ENCODE assay signal across 12 cellular contexts in genomic region chr19:40445945-40446784, GRCh38. TPM values are rescaled to one million over a fixed set of nuclear protein-coding genes. Genes with fewer than 3 reads are reported as not detected.
DNase-seq lines count a peak whose midpoint lies in the region; ATAC-seq and TF ChIP-seq lines count a peak whose summit lies in the region.
"Had no signal": no experiment of that assay in that cellular context is flagged by ENCODE, and none has a peak within 500 bp of the region (broad histone marks: within the 10 kb centered on the region; RNA-seq: fewer than 3 reads in every experiment).

No MANE protein-coding gene starts in this region.

- POLR2A ChIA-PET in activated CD4-positive, alpha-beta T cell treated with anti-CD3 and anti-CD28 coated beads, Interleukin-2, amount 10 ng/mL, durations not matched to agents 7 days and 5 days (lab: Charles Lee), result no interaction called here
- POLR2A ChIA-PET in PC-3 (lab: Charles Lee; ENCODE audit: unreplicated experiment), result no interaction called here

- H3K36me3 ChIP-seq in PC-3 (ENCODE audit: low read depth, low read length), result peaks cover 10% of the 10 kb centered on the region; the same call in 1 of the 2 replicates

- H3K9me2 ChIP-seq in PC-3 (replicated peaks; ENCODE audit: low read length), result no peaks in the 10 kb centered on the region

- peaks cover 9% of the 10 kb centered on the region; the same call in 1 of the 2 replicates for H4K20me1 ChIP-seq in PC-3 (ENCODE audit: low read length)

- no peak overlapping the region for H3K9ac ChIP-seq in PC-3 (ENCODE audit: low read length)

- H3K4me1 Mint-ChIP-seq in activated CD4-positive, alpha-beta T cell treated with anti-CD3 and anti-CD28 coated beads, Interleukin-2, amount 10 ng/mL, durations not matched to agents 7 days and 5 days, result peaks cover 19% of the 10 kb centered on the region
- H3K4me1 Mint-ChIP-seq in stimulated activated effector memory CD8-positive, alpha-beta T cell treated with anti-CD3 and anti-CD28 coated beads, Interleukin-12 subunit alpha, Interleukin-12 subunit beta, amount 100 ng/mL, for 72 hours, result peaks cover 26% of the 10 kb centered on the region

- H3F3A ChIP-seq in PC-3 (ENCODE audit: low read length, unreplicated experiment), result no peaks in the 10 kb centered on the region

- no peaks in the 10 kb centered on the region for H3K9me3 ChIP-seq in PC-3 (ENCODE audit: low read length)
- H3K9me3 ChIP-seq: BE2C had no signal

- H2AFZ ChIP-seq in PC-3 (ENCODE audit: low read length), result no peak overlapping the region

- peaks cover 12% of the 10 kb centered on the region; the same call in 1 of the 2 replicates for H3K4me1 ChIP-seq in PC-3 (ENCODE audit: insufficient read depth, low read length)

- peak overlapping the region; percentile 41 for H3K4me3 Mint-ChIP-seq in activated CD4-positive, alpha-beta T cell treated with anti-CD3 and anti-CD28 coated beads, Interleukin-2, amount 10 ng/mL, durations not matched to agents 7 days and 5 days
- peak overlapping the region; percentile 96 for H3K4me3 Mint-ChIP-seq in stimulated activated effector memory CD8-positive, alpha-beta T cell treated with anti-CD3 and anti-CD28 coated beads, Interleukin-12 subunit alpha, Interleukin-12 subunit beta, amount 100 ng/mL, for 72 hours

- no peak for TF ChIP-seq CTCF in PC-3 (conservative IDR thresholded peaks at IDR 0.05; ENCODE audit: low read depth, low read length)

- DNase-seq in activated CD4-positive, alpha-beta T cell treated with anti-CD3 and anti-CD28 coated beads, Interleukin-2, amount 10 ng/mL, durations not matched to agents 7 days and 5 days, result no peak
- DNase-seq in activated CD4-positive, alpha-beta T cell treated with anti-CD3 and anti-CD28 coated beads, Interleukin-2, amount 50 U/mL, for 1 hour, result no peak
- DNase-seq in PC-3 (peak; percentile 55), hepatic stellate cell (ENCODE audit: low spot score) (peak; percentile 22), cerebellum (ENCODE audit: low spot score) (no peak), cortex of kidney (lab: John Stamatoyannopoulos, UW) (no peak)
- no peak for DNase-seq in stimulated activated effector memory CD8-positive, alpha-beta T cell treated with anti-CD3 and anti-CD28 coated beads, Interleukin-12 subunit alpha, Interleukin-12 subunit beta, amount 100 ng/mL, for 72 hours (ENCODE audit: low spot score in 2 of 2)
- DNase-seq: BE2C, glutamatergic neuron, MV-4-11 had no signal

- H3K27me3 Mint-ChIP-seq in activated CD4-positive, alpha-beta T cell treated with anti-CD3 and anti-CD28 coated beads, Interleukin-2, amount 10 ng/mL, durations not matched to agents 7 days and 5 days, result no peaks in the 10 kb centered on the region

- no TSS peak for BruUV-seq in PC-3 (replicated peaks; lab: Mats Ljungman, UMichigan)

- CTCF ChIA-PET in activated CD4-positive, alpha-beta T cell treated with anti-CD3 and anti-CD28 coated beads, Interleukin-2, amount 10 ng/mL, durations not matched to agents 7 days and 5 days (lab: Charles Lee), result interaction anchor here (0.6 to 1.6 kb wide), 3 partner anchors 9 to 20 kb away, joined by 3 to 4 read pairs (median 3); partner anchors contain the start of gene BLVRB
- CTCF ChIA-PET in PC-3 (lab: Charles Lee), result no interaction called here

- H3K9me3 Mint-ChIP-seq in activated CD4-positive, alpha-beta T cell treated with anti-CD3 and anti-CD28 coated beads, Interleukin-2, amount 10 ng/mL, durations not matched to agents 7 days and 5 days, result no peaks in the 10 kb centered on the region
- no peaks in the 10 kb centered on the region for H3K9me3 Mint-ChIP-seq in stimulated activated effector memory CD8-positive, alpha-beta T cell treated with anti-CD3 and anti-CD28 coated beads, Interleukin-12 subunit alpha, Interleukin-12 subunit beta, amount 100 ng/mL, for 72 hours
- H3K9me3 Mint-ChIP-seq: activated naive CD4-positive, alpha-beta T cell treated with anti-CD3 and anti-CD28 coated beads, Interleukin-2, amount 50 U/mL, for 72 hours had no signal

- no peaks in the 10 kb centered on the region for H3K27me3 ChIP-seq in PC-3 (ENCODE audit: low read length)
- H3K27me3 ChIP-seq: BE2C had no signal

- peak; percentile 4; the same call in 1 of the 2 replicates for ATAC-seq in PC-3
- ATAC-seq in stimulated activated effector memory CD8-positive, alpha-beta T cell treated with anti-CD3 and anti-CD28 coated beads, Interleukin-12 subunit alpha, Interleukin-12 subunit beta, amount 100 ng/mL, for 72 hours, result no peak
- no peak for ATAC-seq in activated CD4-positive, CD25-positive, alpha-beta regulatory T cell treated with anti-CD3 and anti-CD28 coated beads, Interleukin-2, amount 50 U/mL, for 24 hours
- ATAC-seq: activated naive CD4-positive, alpha-beta T cell treated with anti-CD3 and anti-CD28 coated beads, Interleukin-2, amount 50 U/mL, for 72 hours had no signal

- no peak overlapping the region for H3K4me2 ChIP-seq in PC-3 (ENCODE audit: low read length)

- peak overlapping the region; percentile 10 for H3K27ac Mint-ChIP-seq in activated CD4-positive, alpha-beta T cell treated with anti-CD3 and anti-CD28 coated beads, Interleukin-2, amount 10 ng/mL, durations not matched to agents 7 days and 5 days
- no peak overlapping the region for H3K27ac Mint-ChIP-seq in stimulated activated effector memory CD8-positive, alpha-beta T cell treated with anti-CD3 and anti-CD28 coated beads, Interleukin-12 subunit alpha, Interleukin-12 subunit beta, amount 100 ng/mL, for 72 hours

- peaks cover 5% of the 10 kb centered on the region for H3K36me3 Mint-ChIP-seq in activated CD4-positive, alpha-beta T cell treated with anti-CD3 and anti-CD28 coated beads, Interleukin-2, amount 10 ng/mL, durations not matched to agents 7 days and 5 days (ENCODE audit: low read depth)
- H3K36me3 Mint-ChIP-seq in stimulated activated effector memory CD8-positive, alpha-beta T cell treated with anti-CD3 and anti-CD28 coated beads, Interleukin-12 subunit alpha, Interleukin-12 subunit beta, amount 100 ng/mL, for 72 hours, result peaks cover 53% of the 10 kb centered on the region

- intact Hi-C loops in PC-3 (cut with micrococcal nuclease), result no loop called here

- H3K27ac ChIP-seq in PC-3 (ENCODE audit: low read length), result peak overlapping the region; percentile 44; the same call in 1 of the 2 replicates

- H3K4me3 ChIP-seq in PC-3 (ENCODE audit: low read length), result no peak overlapping the region

- H3K79me2 ChIP-seq in PC-3 (ENCODE audit: low read length), result peaks cover 27% of the 10 kb centered on the region

RNA-seq across cellular contexts. Expression of gene SERTAD3, which starts 2.0 kb away (rescaled TPM):
- total RNA-seq in activated CD4-positive, alpha-beta T cell treated with anti-CD3 and anti-CD28 coated beads, Interleukin-2, amount 10 ng/mL, durations not matched to agents 7 days and 5 days, result 10 to 100 TPM; 10.6 to 10.9 TPM
- total RNA-seq in PC-3 (2014; rRNA removed) (7.9 and 12.9 TPM in 2 replicates), cerebellum (6.5 TPM)

RNA-seq across cellular contexts. Expression of gene BLVRB, which starts 19.4 kb away (rescaled TPM):
- 10 to 100 TPM; 18.5 to 20.0 TPM for total RNA-seq in activated CD4-positive, alpha-beta T cell treated with anti-CD3 and anti-CD28 coated beads, Interleukin-2, amount 10 ng/mL, durations not matched to agents 7 days and 5 days
- total RNA-seq in PC-3 (2014; rRNA removed), result 196 and 246 TPM in 2 replicates
- total RNA-seq in cerebellum, result 12.0 TPM

RNA-seq across cellular contexts. Expression of gene SERTAD1, which starts 20.4 kb away (rescaled TPM):
- total RNA-seq in activated CD4-positive, alpha-beta T cell treated with anti-CD3 and anti-CD28 coated beads, Interleukin-2, amount 10 ng/mL, durations not matched to agents 7 days and 5 days, result 1 to 10 TPM; 6.2 to 9.7 TPM
- 16.1 and 16.8 TPM in 2 replicates for total RNA-seq in PC-3 (2014; rRNA removed)
- 2.1 TPM for total RNA-seq in cerebellum

RNA-seq across cellular contexts. Expression of gene SPTBN4, which starts 20.6 kb away (rescaled TPM):
- total RNA-seq in activated CD4-positive, alpha-beta T cell treated with anti-CD3 and anti-CD28 coated beads, Interleukin-2, amount 10 ng/mL, durations not matched to agents 7 days and 5 days, result under 1 TPM; 0.23 to 0.50 TPM
- 0.81 and 1.9 TPM in 2 replicates for total RNA-seq in PC-3 (2014; rRNA removed)
- 22.5 TPM for total RNA-seq in cerebellum

RNA-seq across cellular contexts. Expression of gene PRX, which starts 33.0 kb away (rescaled TPM):
- total RNA-seq in activated CD4-positive, alpha-beta T cell treated with anti-CD3 and anti-CD28 coated beads, Interleukin-2, amount 10 ng/mL, durations not matched to agents 7 days and 5 days, result under 1 TPM; 0.75 to 0.94 TPM
- total RNA-seq in PC-3 (2014; rRNA removed) (2.2 and 2.7 TPM in 2 replicates), cerebellum (1.8 TPM)

Comparison
In these comparisons a context has a peak if more than half of its experiments do, and no peak if none do; other contexts are left out.
1. DNase-seq: peak in PC-3 (single experiment) and hepatic stellate cell (single experiment); none in activated CD4-positive, alpha-beta T cell treated with anti-CD3 and anti-CD28 coated beads, Interleukin-2, amount 10 ng/mL, durations not matched to agents 7 days and 5 days (single experiment), activated CD4-positive, alpha-beta T cell treated with anti-CD3 and anti-CD28 coated beads, Interleukin-2, amount 50 U/mL, for 1 hour (single experiment), stimulated activated effector memory CD8-positive, alpha-beta T cell treated with anti-CD3 and anti-CD28 coated beads, Interleukin-12 subunit alpha, Interleukin-12 subunit beta, amount 100 ng/mL, for 72 hours (0 of 2), cerebellum (single experiment) and cortex of kidney (single experiment).